14 cellular contexts compared by ENCODE assay signal in the genomic region with DNA sequence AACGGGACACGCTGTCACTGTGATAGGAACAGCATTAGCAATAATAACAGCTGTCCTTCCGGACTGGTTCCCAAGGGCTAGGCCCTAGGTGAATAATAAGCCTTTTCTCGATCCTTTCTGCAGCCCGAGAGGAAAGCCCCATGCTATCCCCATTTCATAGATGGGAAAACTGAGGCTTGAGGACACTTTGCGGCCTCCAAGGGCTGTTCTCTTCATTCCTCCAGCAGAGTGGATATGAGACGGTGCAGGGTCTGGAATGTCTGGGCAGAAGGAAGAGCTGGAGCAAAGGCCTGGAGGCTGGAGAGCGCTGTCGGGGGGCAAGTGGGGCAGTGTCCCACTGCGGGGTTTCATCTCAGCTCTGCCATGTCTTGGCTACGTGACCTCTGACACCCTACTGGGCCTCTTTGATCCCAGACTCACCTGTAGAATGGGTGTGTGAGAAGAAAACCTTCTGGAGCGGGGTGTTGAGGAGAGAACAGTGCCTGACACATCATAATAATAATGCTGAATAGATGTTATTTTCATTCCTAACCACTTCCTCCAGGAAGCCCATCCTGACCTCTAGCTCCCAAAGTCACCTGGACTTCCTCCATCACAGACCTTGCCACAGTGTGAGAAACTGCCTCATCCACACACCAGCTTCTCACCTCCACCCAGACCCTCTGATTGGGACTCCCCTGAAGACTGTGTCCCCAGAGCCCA.
DNase-seq lines count a peak whose midpoint lies in the region; ATAC-seq, FAIRE-seq and TF ChIP-seq lines count a peak whose summit lies in the region.
"Had no signal": no experiment of that assay in that cellular context is flagged by ENCODE, and none has a peak within 500 bp of the region (broad histone marks: within the 10 kb centered on the region; RNA-seq: fewer than 3 reads in every experiment).

No MANE protein-coding gene starts in this region.

- peaks cover 70% of the 10 kb centered on the region for H3K4me1 Mint-ChIP-seq in dendritic cell treated with granulocyte-macrophage colony-stimulating factor and Interleukin-4, amounts not matched to agents 40 ng/mL and 50 ng/mL, for 4 days (ENCODE audit: low read depth)
- H3K4me1 Mint-ChIP-seq: CD8-positive, alpha-beta memory T cell had no signal

- no TSS peak for BruUV-seq in HepG2 (replicated peaks; lab: Mats Ljungman, UMichigan)

- ATAC-seq in HepG2 (no peak), right lobe of liver (no peak), GM21528 (IDR thresholded peaks at IDR 0.05; ENCODE audit: low FRiP score, unreplicated experiment) (no peak), HG02840 (IDR thresholded peaks at IDR 0.05; ENCODE audit: low FRiP score, unreplicated experiment) (no peak)

- TF ChIP-seq RAD21 in HepG2 (CRISPR knock-in tag; IDR thresholded peaks at IDR 0.05), result no peak

- no peak overlapping the region for H3K9ac ChIP-seq in HepG2 (ENCODE audit: insufficient read depth, low read depth, low read length)

- H3K36me3 ChIP-seq in HepG2 (replicated peaks in 1 of 2; ENCODE audit: control insufficient read depth in 1 of 2, insufficient read depth in 2 of 2, low read length in 2 of 2) (no peaks in the 10 kb centered on the region), right lobe of liver (no peaks in the 10 kb centered on the region)
- H3K36me3 ChIP-seq: BE2C had no signal

- TF ChIP-seq EP300 in HepG2 (IDR thresholded peaks at IDR 0.05; ENCODE audit: low read depth in 2 of 2, low read length in 2 of 2), result no peak
- no peak for TF ChIP-seq EP300 in HepG2 (CRISPR knock-in tag; IDR thresholded peaks at IDR 0.05; ENCODE audit: borderline replicate concordance)

- H3K27me3 Mint-ChIP-seq in dendritic cell treated with granulocyte-macrophage colony-stimulating factor and Interleukin-4, amounts not matched to agents 40 ng/mL and 50 ng/mL, for 4 days, result no peaks in the 10 kb centered on the region

- DNase-seq in HepG2 (ENCODE audit: low spot score) (no peak), right lobe of liver (no peak), HL-60 (ENCODE audit: low read depth in 1 of 2, low spot score in 1 of 2) (no peak), ecto neural progenitor cell (ENCODE audit: low spot score) (no peak)
- DNase-seq: BE2C; CD8-positive, alpha-beta memory T cell; DMS 273 treated with DMSO at 0.1 percent for 48 hours; H9; NCI-H1436 treated with DMSO at 0.1 percent for 48 hours; NCI-H2081; NCI-H510A treated with DMSO at 0.1 percent for 48 hours had no signal

- H3K27ac ChIP-seq in HepG2 (ENCODE audit: extremely low read length, insufficient read depth, low read length) (no peak overlapping the region), right lobe of liver (no peak overlapping the region), HL-60 (replicated peaks) (peak overlapping the region; percentile 23; the same call in 1 of the 2 replicates)

- H3K9me3 ChIP-seq in HepG2 (ENCODE audit: low read length) (no peaks in the 10 kb centered on the region), right lobe of liver (no peaks in the 10 kb centered on the region)
- H3K9me3 ChIP-seq: BE2C had no signal

- H3K4me3 ChIP-seq in HepG2 (replicated peaks in 1 of 3; ENCODE audit: insufficient read depth in 1 of 3, low read depth in 2 of 3, low read length in 3 of 3) (no peak overlapping the region), right lobe of liver (no peak overlapping the region), HL-60 (replicated peaks; ENCODE audit: insufficient read depth, low read length) (no peak overlapping the region)

- H2AFZ ChIP-seq in HepG2 (ENCODE audit: low read length), result no peak overlapping the region

- TF ChIP-seq POLR2A in HepG2 (IDR thresholded peaks at IDR 0.05; ENCODE audit: insufficient read depth in 1 of 2, low read depth in 2 of 2, low read length in 2 of 2), result no peak
- no peak for TF ChIP-seq POLR2A in right lobe of liver (IDR thresholded peaks at IDR 0.05)

- no peaks in the 10 kb centered on the region for H3K9me3 Mint-ChIP-seq in dendritic cell treated with granulocyte-macrophage colony-stimulating factor and Interleukin-4, amounts not matched to agents 40 ng/mL and 50 ng/mL, for 4 days
- H3K9me3 Mint-ChIP-seq: CD8-positive, alpha-beta memory T cell; H9 had no signal

- H3K4me1 ChIP-seq in HepG2 (ENCODE audit: insufficient read depth, low read length), result peaks cover 76% of the 10 kb centered on the region
- no peaks in the 10 kb centered on the region for H3K4me1 ChIP-seq in right lobe of liver

- WGBS in HepG2 (ENCODE audit: low lambda C conversion rate), result 57% methylated on average over 12 of the region's 12 CpGs
- WGBS in right lobe of liver (ENCODE audit: insufficient coverage, low coverage, low lambda C conversion rate, missing lambda C conversion rate), result 88% methylated on average over 10 of the region's 12 CpGs

- H3K4me2 ChIP-seq in HepG2 (ENCODE audit: low read depth, low read length), result no peak overlapping the region

- FAIRE-seq in HepG2 (lab: Jason Lieb, UNC), result no peak

- POLR2A ChIA-PET in HepG2 (lab: Yijun Ruan, JAX), result interaction anchor here (1.1 to 1.4 kb wide), 2 partner anchors 39 to 124 kb away, joined by 3 to 4 read pairs; no protein-coding TSS in a partner anchor

- peaks cover 3 to 24% of the 10 kb centered on the region in 2 experiments for H3K27me3 ChIP-seq in HepG2 (ENCODE audit: control insufficient read depth in 1 of 2, insufficient read depth in 2 of 2, low read length in 2 of 2)
- no peaks in the 10 kb centered on the region for H3K27me3 ChIP-seq in right lobe of liver
- H3K27me3 ChIP-seq in HL-60 (ENCODE audit: insufficient read depth, poor library complexity, severe bottlenecking), result no peaks in the 10 kb centered on the region
- H3K27me3 ChIP-seq: BE2C had no signal

- in situ Hi-C loops in HepG2 (cut with HindIII; ENCODE audit: extremely low pct_ligation_motif_present, low pct_unique_long_range_greater_than_20kb), result no loop called here

- CTCF ChIA-PET in HepG2 (lab: Yijun Ruan, JAX; ENCODE audit: low intra/inter-chr PET ratio, low total read pairs), result no interaction called here

- H3K27ac Mint-ChIP-seq in dendritic cell treated with granulocyte-macrophage colony-stimulating factor and Interleukin-4, amounts not matched to agents 40 ng/mL and 50 ng/mL, for 4 days, result peak overlapping the region; percentile 77

- TF ChIP-seq CTCF in HepG2 (CRISPR knock-in tag; IDR thresholded peaks at IDR 0.05), result no peak
- TF ChIP-seq CTCF in right lobe of liver (IDR thresholded peaks at IDR 0.05), result no peak
- TF ChIP-seq CTCF in HL-60 (IDR thresholded peaks at IDR 0.05; ENCODE audit: insufficient read depth, low read length), result no peak

- H4K20me1 ChIP-seq in HepG2 (ENCODE audit: insufficient read depth, low read length), result no peaks in the 10 kb centered on the region

- no peaks in the 10 kb centered on the region for H3K79me2 ChIP-seq in HepG2 (ENCODE audit: insufficient read depth, low read length)

- no peaks in the 10 kb centered on the region for H3K36me3 Mint-ChIP-seq in dendritic cell treated with granulocyte-macrophage colony-stimulating factor and Interleukin-4, amounts not matched to agents 40 ng/mL and 50 ng/mL, for 4 days (ENCODE audit: low read depth)
- H3K36me3 Mint-ChIP-seq: CD8-positive, alpha-beta memory T cell had no signal

- no peak overlapping the region for H3K4me3 Mint-ChIP-seq in dendritic cell treated with granulocyte-macrophage colony-stimulating factor and Interleukin-4, amounts not matched to agents 40 ng/mL and 50 ng/mL, for 4 days
- H3K4me3 Mint-ChIP-seq: CD8-positive, alpha-beta memory T cell; H9 had no signal

- intact Hi-C loops in HepG2 (cut with micrococcal nuclease; ENCODE audit: unreplicated experiment) (no loop called here), right lobe of liver (cut with DNase I) (no loop called here)
- intact Hi-C loops in dendritic cell treated with granulocyte-macrophage colony-stimulating factor and Interleukin-4, amounts not matched to agents 40 ng/mL and 50 ng/mL, for 4 days (cut with micrococcal nuclease), result no loop called here

TF ChIP-seq in HepG2, 621 proteins besides CTCF, POLR2A, EP300 and RAD21 (continues in another document):
- TF ChIP-seq ZSCAN12 (CRISPR knock-in tag; IDR thresholded peaks at IDR 0.05) (no peak), SMAD1 (CRISPR knock-in tag; IDR thresholded peaks at IDR 0.05; ENCODE audit: borderline replicate concordance, low read depth) (no peak), ELF1 (CRISPR knock-in tag; IDR thresholded peaks at IDR 0.05) (0 out of 2 replicates have a peak, but pooled peaks have one; percentile 15), CHD4 (IDR thresholded peaks at IDR 0.05; ENCODE audit: borderline replicate concordance, low read length) (peak; percentile 94; the same call in 1 of the 2 replicates), ZNF841 (CRISPR knock-in tag; IDR thresholded peaks at IDR 0.05; ENCODE audit: borderline replicate concordance) (no peak), ZNF850 (CRISPR knock-in tag; conservative IDR thresholded peaks at IDR 0.05) (no peak), MAFK (conservative IDR thresholded peaks at IDR 0.05 in 1 of 2, IDR thresholded peaks at IDR 0.05 in 1 of 2; ENCODE audit: low read length in 2 of 2) (peak; percentile 62 to 68), ZMYM3 (CRISPR knock-in tag; IDR thresholded peaks at IDR 0.05) (peak; percentile 89), ZFP91 (CRISPR knock-in tag; IDR thresholded peaks at IDR 0.05; ENCODE audit: borderline replicate concordance) (0 out of 2 replicates have a peak, but pooled peaks have one; percentile 23), RCOR2 (CRISPR knock-in tag; IDR thresholded peaks at IDR 0.05) (0 out of 2 replicates have a peak, but pooled peaks have one; percentile 26), ZNF629 (CRISPR knock-in tag; conservative IDR thresholded peaks at IDR 0.05) (peak; percentile 98), MAFF (IDR thresholded peaks at IDR 0.05; ENCODE audit: low read depth, low read length) (peak; percentile 80), ZNF138 (CRISPR knock-in tag; IDR thresholded peaks at IDR 0.05; ENCODE audit: low read depth) (0 out of 2 replicates have a peak, but pooled peaks have one; percentile 12), BRD4 (CRISPR knock-in tag; IDR thresholded peaks at IDR 0.05) (no peak), KDM1A (CRISPR knock-in tag; IDR thresholded peaks at IDR 0.05) (peak; percentile 57; the same call in 1 of the 2 replicates), ZFP36 (IDR thresholded peaks at IDR 0.05; ENCODE audit: borderline replicate concordance, low read depth, low read length, partially characterized antibody) (peak; percentile 58)
